In the genomic region with DNA sequence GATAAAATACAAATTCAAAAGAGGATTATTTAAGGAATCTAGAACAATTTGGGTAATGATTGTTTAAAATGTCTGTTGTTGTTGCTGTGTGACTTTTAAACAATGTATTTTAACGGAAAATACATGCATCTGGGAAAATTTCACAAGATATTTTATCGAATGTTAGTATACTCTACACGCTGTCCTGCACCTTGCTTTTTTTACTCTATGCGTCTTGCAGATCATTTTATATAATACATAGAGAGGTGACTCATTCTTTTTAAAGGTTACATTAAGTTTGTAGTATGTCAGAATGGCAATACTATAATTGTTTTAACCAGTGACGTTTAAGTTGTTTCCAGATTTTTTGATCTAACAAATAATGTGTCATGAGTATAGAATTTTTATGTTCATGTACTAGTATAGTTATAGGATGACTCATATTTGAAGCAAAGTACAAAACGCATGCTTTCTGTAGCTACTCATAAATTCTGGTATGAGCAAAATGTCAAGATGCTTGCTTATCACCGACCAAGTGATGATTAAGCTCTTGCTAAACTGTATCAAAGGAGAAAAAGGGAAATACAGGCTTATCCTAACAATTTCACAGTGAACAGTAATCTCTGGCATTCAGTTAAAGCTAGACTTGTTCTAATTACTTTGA, we compare ENCODE assay signal across 11 cellular contexts. TPM values are rescaled to one million over a fixed set of nuclear protein-coding genes. Genes with fewer than 3 reads are reported as not detected.
DNase-seq lines count a peak whose midpoint lies in the region; ATAC-seq, FAIRE-seq and TF ChIP-seq lines count a peak whose summit lies in the region.
"Had no signal": no experiment of that assay in that cellular context is flagged by ENCODE, and none has a peak within 500 bp of the region (broad histone marks: within the 10 kb centered on the region; RNA-seq: fewer than 3 reads in every experiment).

No MANE protein-coding gene starts in this region.

- no peaks in the 10 kb centered on the region for H4K20me1 ChIP-seq in SK-N-SH (ENCODE audit: insufficient read depth)

- no peaks in the 10 kb centered on the region for H3K9me3 ChIP-seq in SK-N-SH
- H3K9me3 ChIP-seq in small intestine (ENCODE audit: control insufficient read depth, low read depth) = no peaks in the 10 kb centered on the region

- CTCF ChIA-PET in SK-N-SH (lab: Yijun Ruan, JAX) = interaction anchor here (1.8 to 2.5 kb wide), 2 partner anchors 11 to 169 kb away, joined by 5 to 8 read pairs; no protein-coding TSS in a partner anchor

- ATAC-seq in HG03175 (IDR thresholded peaks at IDR 0.05; ENCODE audit: unreplicated experiment) = no peak
- ATAC-seq: K562 had no signal

- DNase-seq in H4 (ENCODE audit: low spot score) (peak; percentile 58), SK-N-SH (no peak), fibroblast of villous mesenchyme (ENCODE audit: low read depth) (peak; percentile 94), small intestine (peak; percentile 60), NCI-H1417 (lab: John Stamatoyannopoulos, UW) (no peak)
- no peak for DNase-seq in activated effector memory CD4-positive, alpha-beta T cell treated with anti-CD3 and anti-CD28 coated beads, Interleukin-2, amount 50 U/mL, for 16 hours
- DNase-seq: endodermal cell, NCI-H526 treated with DMSO at 0.1 percent for 48 hours had no signal

- no peaks in the 10 kb centered on the region for H3K9me2 ChIP-seq in SK-N-SH

- H3K4me1 ChIP-seq in SK-N-SH (ENCODE audit: control insufficient read depth in 1 of 2, insufficient read depth in 2 of 2, low read depth in 1 of 2, low read length in 1 of 2) (peaks cover 6 to 10% of the 10 kb centered on the region in 2 experiments; a peak in 2 of 4 replicates), small intestine (ENCODE audit: control insufficient read depth in 2 of 2, insufficient read depth in 1 of 2, low read depth in 1 of 2, low read length in 1 of 2) (no peaks in the 10 kb centered on the region)

- peak overlapping the region; percentile 83 for H3K4me2 ChIP-seq in SK-N-SH

- TF ChIP-seq CTCF in SK-N-SH (IDR thresholded peaks at IDR 0.05) = no peak
- no peak for TF ChIP-seq CTCF in fibroblast of villous mesenchyme (IDR thresholded peaks at IDR 0.05; ENCODE audit: insufficient read depth, low read depth, low read length)

- peaks cover 12 to 19% of the 10 kb centered on the region in 2 experiments for H3K36me3 ChIP-seq in SK-N-SH (replicated peaks in 1 of 2; ENCODE audit: control insufficient read depth in 1 of 2, insufficient read depth in 2 of 2, low read length in 1 of 2)
- H3K36me3 ChIP-seq in small intestine (ENCODE audit: control insufficient read depth in 2 of 2, insufficient read depth in 2 of 2, low read length in 2 of 2) = no peaks in the 10 kb centered on the region

- WGBS in SK-N-SH (ENCODE audit: low lambda C conversion rate) = 9% methylated on average over 7 of the region's 7 CpGs
- 47 to 67% (median 52%) methylated on average over 7 of the region's 7 CpGs for WGBS in small intestine, 3 donors

- H3K27me3 ChIP-seq in SK-N-SH (ENCODE audit: insufficient read depth) (no peaks in the 10 kb centered on the region), small intestine (ENCODE audit: control insufficient read depth in 2 of 2, insufficient read depth in 2 of 2, low read length in 2 of 2) (peaks cover 0 to 2% of the 10 kb centered on the region in 2 donors)

- no peak for TF ChIP-seq RAD21 in SK-N-SH (IDR thresholded peaks at IDR 0.05; ENCODE audit: low read length)

- H3K4me3 ChIP-seq in SK-N-SH (ENCODE audit: low read depth in 2 of 2, low read length in 1 of 2) = peak overlapping the region in 1 of 2 experiments; percentile 95; a peak in 1 of 4 replicates
- H3K4me3 ChIP-seq in fibroblast of villous mesenchyme (ENCODE audit: low read depth, low read length) = no peak overlapping the region
- no peak overlapping the region for H3K4me3 ChIP-seq in small intestine (ENCODE audit: low read depth in 1 of 2, low read length in 2 of 2)
- H3K4me3 ChIP-seq: K562 had no signal

- peak overlapping the region; percentile 89 for H3K9ac ChIP-seq in SK-N-SH

- peaks cover 70% of the 10 kb centered on the region for H3F3A ChIP-seq in SK-N-SH (replicated peaks; ENCODE audit: insufficient read depth)

- peak overlapping the region; percentile 95; a peak in 3 of 4 replicates for H3K27ac ChIP-seq in SK-N-SH (ENCODE audit: low read depth in 2 of 2, low read length in 1 of 2)
- no peak overlapping the region for H3K27ac ChIP-seq in small intestine (ENCODE audit: low read depth in 1 of 2, low read length in 1 of 2)
- H3K27ac ChIP-seq: VCaP had no signal

- peaks cover 39% of the 10 kb centered on the region for H3K79me2 ChIP-seq in SK-N-SH (ENCODE audit: insufficient read depth)

- POLR2A ChIA-PET in SK-N-SH (lab: Yijun Ruan, JAX) = no interaction called here

- peak; percentile 34 to 99; a peak in 2 of 4 replicates for TF ChIP-seq EP300 in SK-N-SH (IDR thresholded peaks at IDR 0.05; ENCODE audit: borderline replicate concordance in 1 of 2, low read depth in 1 of 2, low read length in 1 of 2)

- H2AFZ ChIP-seq in SK-N-SH (ENCODE audit: low read depth) = no peak overlapping the region

- peak; percentile 93 for FAIRE-seq in small intestine (lab: Jason Lieb, UNC)
- FAIRE-seq: K562 had no signal

TF ChIP-seq in SK-N-SH, 30 proteins besides CTCF, POLR2A, EP300 and RAD21 (continues in another document):
- TF ChIP-seq NFIC (IDR thresholded peaks at IDR 0.05; ENCODE audit: borderline replicate concordance) (peak; percentile 81), FOXM1 (IDR thresholded peaks at IDR 0.05; ENCODE audit: low read depth) (peak; percentile 92), TCF12 (IDR thresholded peaks at IDR 0.05) (peak; percentile 95), YY1 (IDR thresholded peaks at IDR 0.05; ENCODE audit: low read depth) (no peak), ELF1 (IDR thresholded peaks at IDR 0.05) (no peak; the same call in 1 of the 2 replicates), FOXJ3 (CRISPR knock-in tag; IDR thresholded peaks at IDR 0.05) (no peak), NRF1 (IDR thresholded peaks at IDR 0.05; ENCODE audit: low read depth, low read length) (no peak), POLR2AphosphoS5 (IDR thresholded peaks at IDR 0.05; ENCODE audit: low read depth, low read length) (peak; percentile 86), TEAD4 (IDR thresholded peaks at IDR 0.05; ENCODE audit: borderline replicate concordance, insufficient read depth) (peak; percentile 98), FOSL2 (IDR thresholded peaks at IDR 0.05; ENCODE audit: borderline replicate concordance, low read depth) (peak; percentile 98), JUND (IDR thresholded peaks at IDR 0.05) (peak; percentile 99)
- TF ChIP-seq, protein P1, sequence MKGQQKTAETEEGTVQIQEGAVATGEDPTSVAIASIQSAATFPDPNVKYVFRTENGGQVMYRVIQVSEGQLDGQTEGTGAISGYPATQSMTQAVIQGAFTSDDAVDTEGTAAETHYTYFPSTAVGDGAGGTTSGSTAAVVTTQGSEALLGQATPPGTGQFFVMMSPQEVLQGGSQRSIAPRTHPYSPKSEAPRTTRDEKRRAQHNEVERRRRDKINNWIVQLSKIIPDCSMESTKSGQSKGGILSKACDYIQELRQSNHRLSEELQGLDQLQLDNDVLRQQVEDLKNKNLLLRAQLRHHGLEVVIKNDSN (IDR thresholded peaks at IDR 0.05; ENCODE audit: borderline replicate concordance, low read depth) = no peak; the same call in 1 of the 2 replicates
- TF ChIP-seq, protein P2, sequence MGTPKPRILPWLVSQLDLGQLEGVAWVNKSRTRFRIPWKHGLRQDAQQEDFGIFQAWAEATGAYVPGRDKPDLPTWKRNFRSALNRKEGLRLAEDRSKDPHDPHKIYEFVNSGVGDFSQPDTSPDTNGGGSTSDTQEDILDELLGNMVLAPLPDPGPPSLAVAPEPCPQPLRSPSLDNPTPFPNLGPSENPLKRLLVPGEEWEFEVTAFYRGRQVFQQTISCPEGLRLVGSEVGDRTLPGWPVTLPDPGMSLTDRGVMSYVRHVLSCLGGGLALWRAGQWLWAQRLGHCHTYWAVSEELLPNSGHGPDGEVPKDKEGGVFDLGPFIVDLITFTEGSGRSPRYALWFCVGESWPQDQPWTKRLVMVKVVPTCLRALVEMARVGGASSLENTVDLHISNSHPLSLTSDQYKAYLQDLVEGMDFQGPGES (IDR thresholded peaks at IDR 0.05; ENCODE audit: low read depth, low read length) = no peak
- TF ChIP-seq, protein P3, sequence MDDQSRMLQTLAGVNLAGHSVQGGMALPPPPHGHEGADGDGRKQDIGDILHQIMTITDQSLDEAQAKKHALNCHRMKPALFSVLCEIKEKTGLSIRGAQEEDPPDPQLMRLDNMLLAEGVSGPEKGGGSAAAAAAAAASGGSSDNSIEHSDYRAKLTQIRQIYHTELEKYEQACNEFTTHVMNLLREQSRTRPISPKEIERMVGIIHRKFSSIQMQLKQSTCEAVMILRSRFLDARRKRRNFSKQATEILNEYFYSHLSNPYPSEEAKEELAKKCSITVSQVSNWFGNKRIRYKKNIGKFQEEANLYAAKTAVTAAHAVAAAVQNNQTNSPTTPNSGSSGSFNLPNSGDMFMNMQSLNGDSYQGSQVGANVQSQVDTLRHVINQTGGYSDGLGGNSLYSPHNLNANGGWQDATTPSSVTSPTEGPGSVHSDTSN (IDR thresholded peaks at IDR 0.05) = peak; percentile 94
- TF ChIP-seq, protein P4, sequence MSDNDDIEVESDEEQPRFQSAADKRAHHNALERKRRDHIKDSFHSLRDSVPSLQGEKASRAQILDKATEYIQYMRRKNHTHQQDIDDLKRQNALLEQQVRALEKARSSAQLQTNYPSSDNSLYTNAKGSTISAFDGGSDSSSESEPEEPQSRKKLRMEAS (IDR thresholded peaks at IDR 0.05; ENCODE audit: low read depth) = peak; percentile 62
- TF ChIP-seq, protein P5, sequence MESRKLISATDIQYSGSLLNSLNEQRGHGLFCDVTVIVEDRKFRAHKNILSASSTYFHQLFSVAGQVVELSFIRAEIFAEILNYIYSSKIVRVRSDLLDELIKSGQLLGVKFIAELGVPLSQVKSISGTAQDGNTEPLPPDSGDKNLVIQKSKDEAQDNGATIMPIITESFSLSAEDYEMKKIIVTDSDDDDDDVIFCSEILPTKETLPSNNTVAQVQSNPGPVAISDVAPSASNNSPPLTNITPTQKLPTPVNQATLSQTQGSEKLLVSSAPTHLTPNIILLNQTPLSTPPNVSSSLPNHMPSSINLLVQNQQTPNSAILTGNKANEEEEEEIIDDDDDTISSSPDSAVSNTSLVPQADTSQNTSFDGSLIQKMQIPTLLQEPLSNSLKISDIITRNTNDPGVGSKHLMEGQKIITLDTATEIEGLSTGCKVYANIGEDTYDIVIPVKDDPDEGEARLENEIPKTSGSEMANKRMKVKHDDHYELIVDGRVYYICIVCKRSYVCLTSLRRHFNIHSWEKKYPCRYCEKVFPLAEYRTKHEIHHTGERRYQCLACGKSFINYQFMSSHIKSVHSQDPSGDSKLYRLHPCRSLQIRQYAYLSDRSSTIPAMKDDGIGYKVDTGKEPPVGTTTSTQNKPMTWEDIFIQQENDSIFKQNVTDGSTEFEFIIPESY (IDR thresholded peaks at IDR 0.05; ENCODE audit: borderline replicate concordance, low read depth) = peak; percentile 82

RNA-seq across cellular contexts. Expression of a gene that starts 4.9 kb away (rescaled TPM):
- total RNA-seq in H4 (2014; rRNA removed; shearing (Covaris generic)) = 10.7 and 31.2 TPM in 2 replicates
- polyA plus RNA-seq in SK-N-SH (2012; rRNA removed) (225 and 372 TPM in 2 replicates), small intestine (under 1 TPM in 1 of 3 donors, not detected in 2; 0.67 TPM)
- polyA plus RNA-seq in SK-N-SH (2012; cell fraction: cytosol; rRNA removed) = 315 and 346 TPM in 2 replicates
- polyA plus RNA-seq in SK-N-SH (2012; cell fraction: nucleus; rRNA removed) = 438 and 447 TPM in 2 replicates
- total RNA-seq in fibroblast of villous mesenchyme = 84.4 and 138 TPM in 2 replicates
- polyA plus RNA-seq: K562 had no signal

Comparison
In these comparisons a context has a peak if more than half of its experiments do, and no peak if none do; other contexts are left out.
1. DNase-seq: peak in H4 (single experiment), fibroblast of villous mesenchyme (single experiment) and small intestine (single experiment); none in SK-N-SH (single experiment), NCI-H1417 (0 of 3) and activated effector memory CD4-positive, alpha-beta T cell treated with anti-CD3 and anti-CD28 coated beads, Interleukin-2, amount 50 U/mL, for 16 hours (single experiment).
2. H3K27ac ChIP-seq: peak in SK-N-SH (2 of 2); none in small intestine (0 of 2).